Comparison of ENCODE assay signal across 16 cellular contexts in genomic region chr19:17358395-17358794, GRCh38. TPM values are rescaled to one million over a fixed set of nuclear protein-coding genes. Genes with fewer than 3 reads are reported as not detected.
A peak's percentile ranks its signal among the peaks of the same experiment; 100 is the strongest.
DNase-seq lines count a peak whose midpoint lies in the region; ATAC-seq and TF ChIP-seq lines count a peak whose summit lies in the region.
"Had no signal": no experiment of that assay in that cellular context is flagged by ENCODE, and none has a peak within 500 bp of the region (broad histone marks: within the 10 kb centered on the region; RNA-seq: fewer than 3 reads in every experiment).

No MANE protein-coding gene starts in this region.

- no peak for TF ChIP-seq CTCF in gastroesophageal sphincter (IDR thresholded peaks at IDR 0.05)

- no peaks in the 10 kb centered on the region for H3K9me3 ChIP-seq in gastroesophageal sphincter
- H3K9me3 ChIP-seq in skeletal muscle tissue (ENCODE audit: control insufficient read depth in 3 of 3, low read length in 3 of 3), result no peaks in the 10 kb centered on the region
- H3K9me3 ChIP-seq: HAP-1, neutrophil had no signal

- 50% methylated on average over 2 of the region's 7 CpGs; no CpG with 5 or more reads in 1 of the 2 donors for WGBS in gastroesophageal sphincter (ENCODE audit: low coverage in 1 of 2), 2 donors

- H3K4me3 ChIP-seq in gastroesophageal sphincter (no peak overlapping the region), skeletal muscle tissue (ENCODE audit: low read length in 3 of 3) (no peak overlapping the region)
- H3K4me3 ChIP-seq: dorsolateral prefrontal cortex, HAP-1 had no signal

- no peak overlapping the region for H3K9ac ChIP-seq in skeletal muscle tissue (ENCODE audit: low read depth in 1 of 3, low read length in 3 of 3)

- ATAC-seq in gastroesophageal sphincter (peak; percentile 55), GM21515 (IDR thresholded peaks at IDR 0.05; ENCODE audit: unreplicated experiment) (no peak)

- no peak for TF ChIP-seq POLR2A in gastroesophageal sphincter (IDR thresholded peaks at IDR 0.05)

- H3K27ac ChIP-seq in gastroesophageal sphincter (peak overlapping the region in 2 of 4 donors; percentile 20 to 56), skeletal muscle tissue (ENCODE audit: low read depth, low read length) (peak overlapping the region; percentile 9)
- H3K27ac ChIP-seq: neutrophil had no signal

- H3K27me3 ChIP-seq in gastroesophageal sphincter, result peaks cover 4% of the 10 kb centered on the region
- no peaks in the 10 kb centered on the region for H3K27me3 ChIP-seq in skeletal muscle tissue (ENCODE audit: control insufficient read depth in 3 of 3, insufficient read depth in 3 of 3, low read length in 3 of 3)
- H3K27me3 ChIP-seq: dorsolateral prefrontal cortex had no signal

- DNase-seq in EH (ENCODE audit: low read depth), result peak; percentile 53
- peak; percentile 70 for DNase-seq in RPMI7951 (ENCODE audit: low read depth)
- DNase-seq in NCI-H748 (lab: John Stamatoyannopoulos, UW; ENCODE audit: unreplicated experiment), result no peak
- no peak for DNase-seq in GM03348 (ENCODE audit: low spot score)
- no peak for DNase-seq in islet precursor cell
- DNase-seq: activated CD4-positive, alpha-beta T cell treated with anti-CD3 and anti-CD28 coated beads, Interleukin-2, amount 10 ng/mL, durations not matched to agents 7 days and 5 days; activated T-cell treated with anti-CD3 and anti-CD28 coated beads, Interleukin-2, amount 50 U/mL, for 24 hours; dorsolateral prefrontal cortex; NCI-H69; stimulated activated CD4-positive, alpha-beta T cell treated with anti-CD3 and anti-CD28 coated beads, Interleukin-12 subunit alpha, Interleukin-12 subunit beta, amount 100 ng/mL, for 4 hours had no signal

- H3K4me1 ChIP-seq in gastroesophageal sphincter (no peaks in the 10 kb centered on the region), skeletal muscle tissue (ENCODE audit: control insufficient read depth in 3 of 3, insufficient read depth in 3 of 3, low read length in 3 of 3) (peaks cover 0 to 5% (median 5%) of the 10 kb centered on the region in 3 donors)
- H3K4me1 ChIP-seq: HAP-1 had no signal

- H3K36me3 ChIP-seq in gastroesophageal sphincter (no peaks in the 10 kb centered on the region), skeletal muscle tissue (ENCODE audit: control insufficient read depth in 3 of 3, insufficient read depth in 3 of 3, low read length in 3 of 3) (peaks cover 0 to 3% (median 0%) of the 10 kb centered on the region in 3 donors)
- H3K36me3 ChIP-seq: HAP-1, neutrophil had no signal

- TF ChIP-seq EP300 in gastroesophageal sphincter (IDR thresholded peaks at IDR 0.05), result no peak

RNA-seq across cellular contexts. Expression of gene PLVAP, which starts 18.7 kb away (rescaled TPM):
- total RNA-seq in RPMI7951 (2014; rRNA removed; shearing (Covaris generic)), result not detected in 2 replicates
- total RNA-seq in gastroesophageal sphincter (100 to 1,000 TPM in 1 of 4 donors, 10 to 100 TPM in 3; 41.4 to 110 (median 67.9) TPM), skeletal muscle tissue (12.5 TPM)
- total RNA-seq: activated CD4-positive, alpha-beta T cell treated with anti-CD3 and anti-CD28 coated beads, Interleukin-2, amount 10 ng/mL, durations not matched to agents 7 days and 5 days; B cell had no signal

RNA-seq across cellular contexts. Expression of gene GTPBP3, which starts 21.0 kb away (rescaled TPM):
- total RNA-seq in RPMI7951 (2014; rRNA removed; shearing (Covaris generic)), result 15.4 and 17.7 TPM in 2 replicates
- 10 to 100 TPM in 3 of 4 donors, 1 to 10 TPM in 1; 9.3 to 20.2 (median 15.6) TPM for total RNA-seq in gastroesophageal sphincter
- total RNA-seq in skeletal muscle tissue, result 4.7 TPM

RNA-seq across cellular contexts. Expression of gene ANO8, which starts 23.7 kb away (rescaled TPM):
- 2.9 and 3.7 TPM in 2 replicates for total RNA-seq in RPMI7951 (2014; rRNA removed; shearing (Covaris generic))
- total RNA-seq in gastroesophageal sphincter (1 to 10 TPM; 1.3 to 6.2 (median 4.2) TPM), skeletal muscle tissue (1.6 TPM)

RNA-seq across cellular contexts. Expression of gene CCDC194, which starts 35.6 kb away (rescaled TPM):
- total RNA-seq in RPMI7951 (2014; rRNA removed; shearing (Covaris generic)), result not detected in 2 replicates
- total RNA-seq in gastroesophageal sphincter (not detected), skeletal muscle tissue (not detected)

RNA-seq across cellular contexts. Expression of gene BST2, which starts 47.0 kb away (rescaled TPM):
- total RNA-seq in RPMI7951 (2014; rRNA removed; shearing (Covaris generic)), result 46.1 and 65.6 TPM in 2 replicates
- 100 to 1,000 TPM in 1 of 4 donors, 10 to 100 TPM in 3; 36.6 to 196 (median 40.7) TPM for total RNA-seq in gastroesophageal sphincter
- total RNA-seq in skeletal muscle tissue, result 11.5 TPM

Comparison
In these comparisons a context has a peak if more than half of its experiments do, and no peak if none do; other contexts are left out.
1. DNase-seq: peak in EH (single experiment) and RPMI7951 (single experiment); none in NCI-H748 (single experiment), GM03348 (single experiment) and islet precursor cell (single experiment).
2. RNA of gene PLVAP, which starts 18.7 kb away (total RNA-seq): 41.4 to 110 TPM in gastroesophageal sphincter and 12.5 TPM in skeletal muscle tissue (single experiment); not detected in RPMI7951; every median in the first group is over 10 times any median in the second.